ENCODE assay signal across 18 cellular contexts in the genomic region with DNA sequence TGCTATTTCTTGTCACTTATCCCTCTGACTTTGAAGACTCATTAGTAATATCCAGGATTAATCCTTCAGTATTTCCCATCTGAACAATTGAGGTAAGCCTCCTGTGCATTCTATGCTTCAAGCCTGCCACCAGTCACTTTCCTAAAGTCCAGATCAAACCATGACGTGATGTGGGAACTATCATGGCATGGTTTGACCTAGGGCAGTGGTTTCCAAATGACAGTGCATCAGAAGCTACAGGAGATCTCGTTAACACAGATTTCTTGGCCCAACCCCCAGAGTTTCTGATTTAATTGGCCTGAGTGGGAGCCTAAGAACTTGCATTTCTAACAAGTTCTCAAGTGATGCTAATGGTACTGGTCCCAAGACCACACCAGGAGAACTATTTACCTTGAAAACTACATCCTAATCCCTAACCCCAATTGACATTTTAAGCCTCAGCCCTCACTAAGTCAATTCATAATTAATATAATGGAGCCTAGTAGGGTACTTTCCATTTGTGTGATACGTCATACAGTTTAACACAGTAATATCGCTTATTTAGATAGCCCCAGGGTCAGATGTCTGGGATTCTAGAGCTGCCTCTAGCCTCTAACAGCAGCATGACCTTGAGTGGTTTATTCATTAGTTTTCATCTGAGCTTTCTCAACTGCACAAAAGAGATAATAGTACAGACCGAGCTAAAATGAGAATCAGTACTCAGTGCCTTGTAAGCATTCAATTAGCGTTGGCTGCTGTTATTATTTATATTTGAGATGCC.
"Had no signal": no experiment of that assay in that cellular context is flagged by ENCODE, and none has a peak within 500 bp of the region (broad histone marks: within the 10 kb centered on the region; RNA-seq: fewer than 3 reads in every experiment).

No MANE protein-coding gene starts in this region.

- H3K27me3 ChIP-seq: colonic mucosa, neutrophil, sigmoid colon, suprapubic skin, thyroid gland, upper lobe of left lung, uterus had no signal

- H3K4me1 ChIP-seq: colonic mucosa, sigmoid colon, thyroid gland, upper lobe of left lung, uterus had no signal

- H3K9me3 ChIP-seq: colonic mucosa, neutrophil, suprapubic skin, thyroid gland, uterus had no signal

- H3K4me3 ChIP-seq: colonic mucosa, esophagus squamous epithelium, lung, sigmoid colon, skin epidermis, suprapubic skin, thyroid gland, upper lobe of left lung, uterus had no signal

- ATAC-seq: left colon, left ventricle myocardium superior had no signal

- DNase-seq: colonic mucosa; dermis blood vessel endothelial cell; esophagus squamous epithelium; foreskin fibroblast; left colon; left ventricle myocardium superior; mesendoderm; naive B cell; sigmoid colon; stimulated activated CD4-positive, alpha-beta T cell treated with anti-CD3 and anti-CD28 coated beads, Interleukin-2, amount 100 ng/mL, for 24 hours; stimulated activated naive CD4-positive, alpha-beta T cell; thyroid gland; upper lobe of left lung; uterus had no signal

- H3K27ac ChIP-seq: colonic mucosa, esophagus squamous epithelium, neutrophil, sigmoid colon, skin epidermis, suprapubic skin, thyroid gland, upper lobe of left lung, uterus had no signal

- H3K36me3 ChIP-seq: colonic mucosa, esophagus squamous epithelium, neutrophil, sigmoid colon, suprapubic skin, thyroid gland, upper lobe of left lung, uterus had no signal
